Comparison of ENCODE assay signal across 22 cellular contexts in the genomic region with DNA sequence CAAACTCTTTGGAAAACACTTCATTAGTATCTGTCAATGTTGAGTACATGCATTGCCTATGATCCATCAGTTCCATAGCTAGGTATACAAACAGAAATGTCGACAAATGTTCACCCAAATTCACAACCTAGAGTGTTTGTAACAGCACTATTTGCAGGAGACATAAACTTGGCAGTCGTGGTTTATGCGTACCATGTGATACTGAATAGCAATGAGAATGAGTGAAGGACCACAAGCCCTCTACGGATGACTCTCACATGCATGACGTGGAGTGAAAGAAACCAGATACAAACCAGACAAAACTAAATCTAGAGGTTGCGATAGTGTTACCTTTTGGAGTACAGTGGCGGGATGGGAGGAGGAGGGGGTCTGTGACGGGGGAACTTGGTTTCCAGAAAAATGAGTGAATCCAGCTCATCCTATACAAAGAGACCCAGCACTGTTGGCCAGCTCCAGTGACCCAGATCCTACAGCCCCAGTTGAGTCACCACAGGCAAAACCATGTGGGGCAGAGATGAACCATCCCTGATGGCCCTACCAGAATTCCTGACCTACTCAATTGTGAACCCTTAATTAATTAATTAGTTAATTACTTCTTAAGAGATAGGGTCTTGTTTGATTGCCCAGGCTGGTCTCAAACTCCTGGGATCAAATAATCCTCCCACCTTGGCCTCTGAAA. TPM values are rescaled to one million over a fixed set of nuclear protein-coding genes. Genes with fewer than 3 reads are reported as not detected.
DNase-seq lines count a peak whose midpoint lies in the region; ATAC-seq and TF ChIP-seq lines count a peak whose summit lies in the region.
"Had no signal": no experiment of that assay in that cellular context is flagged by ENCODE, and none has a peak within 500 bp of the region (broad histone marks: within the 10 kb centered on the region; RNA-seq: fewer than 3 reads in every experiment).

No MANE protein-coding gene starts in this region.

- no peak overlapping the region for H3K9ac ChIP-seq in MM.1S (ENCODE audit: low read length)
- H3K9ac ChIP-seq: GM23248 had no signal

- intact Hi-C loops in activated naive CD4-positive, alpha-beta T cell treated with anti-CD3 and anti-CD28 coated beads for 36 hours (cut with micrococcal nuclease): no loop called here

- no peaks in the 10 kb centered on the region for H3K9me3 ChIP-seq in AG04450 (ENCODE audit: control insufficient read depth, insufficient read depth, low read length)
- H3K9me3 ChIP-seq in MM.1S (replicated peaks; ENCODE audit: insufficient read depth, low read length): no peaks in the 10 kb centered on the region
- H3K9me3 ChIP-seq: MG63 had no signal

- H3K36me3 ChIP-seq in MM.1S (replicated peaks; ENCODE audit: insufficient read depth, low read length): no peaks in the 10 kb centered on the region
- H3K36me3 ChIP-seq: MG63 had no signal

- H3K9me2 ChIP-seq in MM.1S (replicated peaks; ENCODE audit: insufficient read depth, low read length): no peaks in the 10 kb centered on the region

- H3K79me2 ChIP-seq in MM.1S (ENCODE audit: low read length): no peaks in the 10 kb centered on the region

- no peaks in the 10 kb centered on the region for H3K36me3 Mint-ChIP-seq in activated naive CD4-positive, alpha-beta T cell treated with anti-CD3 and anti-CD28 coated beads, Interleukin-2, amount 50 U/mL, for 72 hours
- H3K36me3 Mint-ChIP-seq in activated naive CD4-positive, alpha-beta T cell treated with anti-CD3 and anti-CD28 coated beads for 36 hours (ENCODE audit: low read depth): no peaks in the 10 kb centered on the region
- H3K36me3 Mint-ChIP-seq in natural killer cell treated with Interleukin-12 subunit alpha and Interleukin-12 subunit beta and Interleukin-15 and Interleukin-18, amount 100 ng/mL, for 72 hours: no peaks in the 10 kb centered on the region

- H4K20me1 ChIP-seq in MM.1S (ENCODE audit: insufficient read depth, low read length): no peaks in the 10 kb centered on the region

- no peak for DNase-seq in activated naive CD4-positive, alpha-beta T cell treated with anti-CD3 and anti-CD28 coated beads, Interleukin-2, amount 50 U/mL, for 72 hours (ENCODE audit: low spot score in 2 of 2)
- no peak for DNase-seq in activated naive CD4-positive, alpha-beta T cell treated with anti-CD3 and anti-CD28 coated beads for 36 hours
- DNase-seq in AG04450 (ENCODE audit: low read depth, low spot score) (no peak), amniotic epithelial cell (ENCODE audit: low read depth) (peak; percentile 85), MM.1S (no peak)
- no peak for DNase-seq in natural killer cell treated with Interleukin-12 subunit alpha and Interleukin-12 subunit beta and Interleukin-15 and Interleukin-18, amount 100 ng/mL, for 72 hours (ENCODE audit: low spot score)
- DNase-seq: CD4-positive, alpha-beta T cell; COR-L47; DMS79; GM23248; H9; HFFc6; MG63; NCI-H1092 treated with DMSO at 0.1 percent for 48 hours; NCI-H1436 treated with DMSO at 0.1 percent for 48 hours; NCI-H1930; NCI-H226; NCI-H510A treated with DMSO at 0.1 percent for 48 hours; NCI-H748 treated with DMSO at 0.1 percent for 48 hours had no signal

- no peaks in the 10 kb centered on the region for H3K9me3 Mint-ChIP-seq in activated naive CD4-positive, alpha-beta T cell treated with anti-CD3 and anti-CD28 coated beads, Interleukin-2, amount 50 U/mL, for 72 hours
- H3K9me3 Mint-ChIP-seq in activated naive CD4-positive, alpha-beta T cell treated with anti-CD3 and anti-CD28 coated beads for 36 hours: no peaks in the 10 kb centered on the region
- H3K9me3 Mint-ChIP-seq in natural killer cell treated with Interleukin-12 subunit alpha and Interleukin-12 subunit beta and Interleukin-15 and Interleukin-18, amount 100 ng/mL, for 72 hours: no peaks in the 10 kb centered on the region
- H3K9me3 Mint-ChIP-seq: CD4-positive, alpha-beta T cell; H9; HFFc6 had no signal

- no peaks in the 10 kb centered on the region for H3K4me1 ChIP-seq in MM.1S (ENCODE audit: low read length)

- no peaks in the 10 kb centered on the region for H3F3A ChIP-seq in MM.1S (ENCODE audit: insufficient read depth, low read length)

- H3K27ac Mint-ChIP-seq in activated naive CD4-positive, alpha-beta T cell treated with anti-CD3 and anti-CD28 coated beads, Interleukin-2, amount 50 U/mL, for 72 hours: no peak overlapping the region
- no peak overlapping the region for H3K27ac Mint-ChIP-seq in activated naive CD4-positive, alpha-beta T cell treated with anti-CD3 and anti-CD28 coated beads for 36 hours
- no peak overlapping the region for H3K27ac Mint-ChIP-seq in natural killer cell treated with Interleukin-12 subunit alpha and Interleukin-12 subunit beta and Interleukin-15 and Interleukin-18, amount 100 ng/mL, for 72 hours
- H3K27ac Mint-ChIP-seq: CD4-positive, alpha-beta T cell; H9; HFFc6 had no signal

- POLR2A ChIA-PET in AG04450 (lab: Yijun Ruan, JAX): interaction anchor here (0.7 kb wide), 1 partner anchor 17 kb away, joined by 8 read pairs; no protein-coding TSS in a partner anchor

- peak; percentile 46 to 89 for ATAC-seq in activated naive CD4-positive, alpha-beta T cell treated with anti-CD3 and anti-CD28 coated beads, Interleukin-2, amount 50 U/mL, for 72 hours
- peak; percentile 53 to 78 for ATAC-seq in natural killer cell treated with Interleukin-12 subunit alpha and Interleukin-12 subunit beta and Interleukin-15 and Interleukin-18, amount 100 ng/mL, for 72 hours
- ATAC-seq in GM21381 (IDR thresholded peaks at IDR 0.05; ENCODE audit: unreplicated experiment): no peak
- no peak for ATAC-seq in HG02588 (IDR thresholded peaks at IDR 0.05; ENCODE audit: unreplicated experiment)

- no peak overlapping the region for H3K4me2 ChIP-seq in MM.1S (ENCODE audit: low read depth, low read length)

- no peak overlapping the region for H3K4me3 Mint-ChIP-seq in activated naive CD4-positive, alpha-beta T cell treated with anti-CD3 and anti-CD28 coated beads for 36 hours
- H3K4me3 Mint-ChIP-seq in natural killer cell treated with Interleukin-12 subunit alpha and Interleukin-12 subunit beta and Interleukin-15 and Interleukin-18, amount 100 ng/mL, for 72 hours: no peak overlapping the region
- H3K4me3 Mint-ChIP-seq: CD4-positive, alpha-beta T cell; H9; HFFc6 had no signal

- H3K27ac ChIP-seq in AG04450 (ENCODE audit: low read depth, low read length) (peak overlapping the region; percentile 39), MM.1S (ENCODE audit: low read length) (no peak overlapping the region)
- H3K27ac ChIP-seq: GM23248, RWPE1 had no signal

- CTCF ChIA-PET in activated naive CD4-positive, alpha-beta T cell treated with anti-CD3 and anti-CD28 coated beads for 36 hours (lab: Charles Lee): no interaction called here
- CTCF ChIA-PET in AG04450 (lab: Charles Lee): no interaction called here

- H3K4me3 ChIP-seq in AG04450 (ENCODE audit: low read depth, low read length): no peak overlapping the region
- no peak overlapping the region for H3K4me3 ChIP-seq in MM.1S (ENCODE audit: low read length)
- H3K4me3 ChIP-seq: GM23248, MG63 had no signal

- H3K27me3 ChIP-seq in AG04450 (ENCODE audit: control insufficient read depth, insufficient read depth, low read length): peaks cover 7% of the 10 kb centered on the region
- no peaks in the 10 kb centered on the region for H3K27me3 ChIP-seq in MM.1S (replicated peaks; ENCODE audit: insufficient read depth, low read length)
- H3K27me3 ChIP-seq: MG63 had no signal

- H2AFZ ChIP-seq in MM.1S (ENCODE audit: low read length): no peak overlapping the region
- H2AFZ ChIP-seq: GM23248 had no signal

- H3K27me3 Mint-ChIP-seq in activated naive CD4-positive, alpha-beta T cell treated with anti-CD3 and anti-CD28 coated beads for 36 hours (ENCODE audit: low read depth): no peaks in the 10 kb centered on the region
- H3K27me3 Mint-ChIP-seq in natural killer cell treated with Interleukin-12 subunit alpha and Interleukin-12 subunit beta and Interleukin-15 and Interleukin-18, amount 100 ng/mL, for 72 hours: no peaks in the 10 kb centered on the region
- H3K27me3 Mint-ChIP-seq: CD4-positive, alpha-beta T cell had no signal

- H3K4me1 Mint-ChIP-seq in activated naive CD4-positive, alpha-beta T cell treated with anti-CD3 and anti-CD28 coated beads for 36 hours (ENCODE audit: low read depth): peaks cover 8% of the 10 kb centered on the region
- H3K4me1 Mint-ChIP-seq in natural killer cell treated with Interleukin-12 subunit alpha and Interleukin-12 subunit beta and Interleukin-15 and Interleukin-18, amount 100 ng/mL, for 72 hours (ENCODE audit: low read depth in 2 of 2): no peaks in the 10 kb centered on the region
- H3K4me1 Mint-ChIP-seq: H9 had no signal

- TF ChIP-seq CTCF in AG04450 (IDR thresholded peaks at IDR 0.05; ENCODE audit: low read depth, low read length) (no peak), MM.1S (IDR thresholded peaks at IDR 0.05; ENCODE audit: low read length) (no peak)

RNA-seq across cellular contexts. Expression of a gene that starts 15.9 kb away (rescaled TPM):
- 10 to 100 TPM in 1 of 2 donors, 1 to 10 TPM in 1; 6.8 to 10.7 TPM for total RNA-seq in activated naive CD4-positive, alpha-beta T cell treated with anti-CD3 and anti-CD28 coated beads, Interleukin-2, amount 50 U/mL, for 72 hours
- total RNA-seq in activated naive CD4-positive, alpha-beta T cell treated with anti-CD3 and anti-CD28 coated beads for 36 hours: 10 to 100 TPM; 10.2 to 10.3 TPM
- 33.0 and 33.9 TPM in 2 replicates for polyA plus RNA-seq in AG04450 (2011; rRNA removed)
- 34.5 and 44.8 TPM in 2 replicates for polyA minus RNA-seq in AG04450 (2011; rRNA and poly(A)+ RNA removed)
- total RNA-seq in natural killer cell treated with Interleukin-12 subunit alpha and Interleukin-12 subunit beta and Interleukin-15 and Interleukin-18, amount 100 ng/mL, for 72 hours: 1 to 10 TPM; 7.5 to 8.6 TPM

Comparison
In these comparisons a context has a peak if more than half of its experiments do, and no peak if none do; other contexts are left out.
1. ATAC-seq: peak in activated naive CD4-positive, alpha-beta T cell treated with anti-CD3 and anti-CD28 coated beads, Interleukin-2, amount 50 U/mL, for 72 hours (2 of 2) and natural killer cell treated with Interleukin-12 subunit alpha and Interleukin-12 subunit beta and Interleukin-15 and Interleukin-18, amount 100 ng/mL, for 72 hours (2 of 2); none in GM21381 (single experiment) and HG02588 (single experiment).